Comparison of ENCODE assay signal across 8 cellular contexts in genomic region chr6:37102299-37103168, GRCh38.
DNase-seq lines count a peak whose midpoint lies in the region; ATAC-seq, FAIRE-seq and TF ChIP-seq lines count a peak whose summit lies in the region.

No MANE protein-coding gene starts in this region.

- peak; percentile 63 for ATAC-seq in GM18870 (IDR thresholded peaks at IDR 0.05; ENCODE audit: unreplicated experiment)
- ATAC-seq in HG03139 (IDR thresholded peaks at IDR 0.05; ENCODE audit: unreplicated experiment), result peak; percentile 70

- H3K27ac ChIP-seq in A673 (ENCODE audit: low read depth, low read length, poor library complexity, severe bottlenecking), result peak overlapping the region; percentile 79
- H3K27ac ChIP-seq in kidney (ENCODE audit: low read depth in 2 of 2, low read length in 2 of 2), result peak overlapping the region; percentile 77 to 93

- no TSS peak for BruUV-seq in A673 (replicated peaks; lab: Mats Ljungman, UMichigan)

- TF ChIP-seq CTCF in A673 (conservative IDR thresholded peaks at IDR 0.05; ENCODE audit: low read depth, low read length), result no peak
- TF ChIP-seq CTCF in kidney (IDR thresholded peaks at IDR 0.05; ENCODE audit: borderline replicate concordance, extremely low read depth, insufficient read depth), result no peak

- H3K36me3 ChIP-seq in A673 (ENCODE audit: insufficient read depth, low read length, poor library complexity, severe bottlenecking) (no peaks in the 10 kb centered on the region), kidney (ENCODE audit: control insufficient read depth in 1 of 2, insufficient read depth in 2 of 2, low read length in 2 of 2) (no peaks in the 10 kb centered on the region)

- peak overlapping the region in 1 of 2 donors; percentile 71 for H3K9ac ChIP-seq in kidney (ENCODE audit: low read length in 2 of 2)

- H3K9me3 ChIP-seq in A673 (ENCODE audit: low read depth, low read length, poor library complexity, severe bottlenecking), result no peaks in the 10 kb centered on the region
- no peaks in the 10 kb centered on the region for H3K9me3 ChIP-seq in kidney (ENCODE audit: control insufficient read depth in 1 of 2, low read length in 2 of 2)

- FAIRE-seq in kidney (lab: Jason Lieb, UNC), result no peak

- CTCF ChIA-PET in A673 (lab: Charles Lee), result interaction anchor here (0.8 kb wide), 1 partner anchor 69 kb away, joined by 3 read pairs; no protein-coding TSS in a partner anchor

- peak; percentile 94 for DNase-seq in A673 (ENCODE audit: low spot score)
- peak; percentile 77 for DNase-seq in NCI-H226
- peak; percentile 53 for DNase-seq in activated CD4-positive, alpha-beta T cell treated with anti-CD3 and anti-CD28 coated beads for 1 hour
- peak; percentile 66 to 84 for DNase-seq in cerebellar nuclear complex (lab: John Stamatoyannopoulos, UW)
- peak; percentile 97 for DNase-seq in kidney
- DNase-seq in stimulated activated CD4-positive, alpha-beta T cell treated with anti-CD3 and anti-CD28 coated beads, Interleukin-12 subunit alpha, Interleukin-12 subunit beta, amount 100 ng/mL, for 48 hours (ENCODE audit: low read depth in 2 of 3, low spot score in 1 of 3), result peak; percentile 42 to 62 (median 55)

- no peaks in the 10 kb centered on the region for H3K27me3 ChIP-seq in A673 (replicated peaks; ENCODE audit: insufficient read depth, low read depth, low read length, poor library complexity)

- intact Hi-C loops in A673 (cut with micrococcal nuclease; ENCODE audit: unreplicated experiment) (loop anchor here (1.0 kb wide), 1 partner anchor 67 kb away; no protein-coding TSS in a partner anchor), kidney (cut with DNase I) (no loop called here)

- POLR2A ChIA-PET in A673 (lab: Charles Lee; ENCODE audit: low non-redundant PET), result interaction anchor here (0.6 to 1.2 kb wide), 2 partner anchors 15 to 16 kb away, joined by 4 read pairs; no protein-coding TSS in a partner anchor

- H3K4me3 ChIP-seq in A673 (ENCODE audit: low read depth, low read length, poor library complexity, severe bottlenecking) (peak overlapping the region; percentile 45), kidney (ENCODE audit: low read length in 2 of 2) (peak overlapping the region; percentile 30 to 59)

- H3K4me1 ChIP-seq in A673 (ENCODE audit: insufficient read depth, low read length, poor library complexity, severe bottlenecking) (peaks cover 28% of the 10 kb centered on the region), kidney (ENCODE audit: control insufficient read depth in 1 of 2, insufficient read depth in 1 of 2, low read depth in 1 of 2, low read length in 2 of 2) (peaks cover 25 to 34% of the 10 kb centered on the region in 2 donors)

Comparison
In these comparisons a context has a peak if more than half of its experiments do, and no peak if none do; other contexts are left out.
1. Peak in every context shown above with its lines: DNase-seq, ATAC-seq, H3K4me3 ChIP-seq and H3K27ac ChIP-seq.